Comparison of ENCODE assay signal across 12 cellular contexts in the genomic region with DNA sequence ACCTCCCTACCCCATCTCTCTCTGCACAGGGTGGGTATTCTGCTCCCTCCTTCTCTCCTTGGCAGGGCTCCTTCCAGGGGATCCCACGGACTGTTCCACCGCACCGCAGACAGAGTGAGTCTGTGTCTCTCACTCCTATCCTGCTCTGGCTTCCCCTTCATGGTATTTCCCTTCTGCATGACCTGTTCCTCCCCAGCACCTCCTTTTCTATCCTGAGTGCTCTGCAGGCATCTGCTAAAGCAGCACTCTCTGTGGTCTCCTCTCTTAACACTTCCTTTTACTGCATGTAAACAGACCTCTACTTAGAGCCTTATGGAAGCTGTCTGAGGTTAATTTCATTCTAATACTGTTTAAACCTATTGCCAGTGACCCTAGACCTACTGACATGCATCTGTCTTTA.
DNase-seq lines count a peak whose midpoint lies in the region; ATAC-seq lines count a peak whose summit lies in the region.
"Had no signal": no experiment of that assay in that cellular context is flagged by ENCODE, and none has a peak within 500 bp of the region (broad histone marks: within the 10 kb centered on the region; RNA-seq: fewer than 3 reads in every experiment).

No MANE protein-coding gene starts in this region.

- ATAC-seq in GM18502 (IDR thresholded peaks at IDR 0.05; ENCODE audit: poor library complexity, unreplicated experiment): peak; percentile 78
- ATAC-seq: gastroesophageal sphincter had no signal

- no peaks in the 10 kb centered on the region for H3K36me3 ChIP-seq in H7 (replicated peaks; ENCODE audit: control insufficient read depth, insufficient read depth, low read length)
- H3K36me3 ChIP-seq: colonic mucosa, gastroesophageal sphincter had no signal

- DNase-seq in H7 (peak; percentile 32), UCSD-AML1 (lab: John Stamatoyannopoulos, UW; ENCODE audit: unreplicated experiment) (peak; percentile 38), midbrain (lab: John Stamatoyannopoulos, UW) (peak; percentile 4), SIG-M5 (lab: John Stamatoyannopoulos, UW) (no peak), D341Med (ENCODE audit: low spot score) (no peak), HK-2 (ENCODE audit: unreplicated experiment) (no peak)
- no peak for DNase-seq in stimulated activated naive CD4-positive, alpha-beta T cell treated with Interleukin-2 at 50 U/mL for 16 hours (lab: John Stamatoyannopoulos, UW)
- DNase-seq: activated T-cell treated with anti-CD3 and anti-CD28 coated beads for 4 hours, colonic mucosa, NCI-H446 treated with DMSO at 0.1 percent for 48 hours had no signal

- H3K27me3 ChIP-seq in H7 (ENCODE audit: control insufficient read depth, insufficient read depth, low read length): no peaks in the 10 kb centered on the region
- H3K27me3 ChIP-seq: colonic mucosa, gastroesophageal sphincter had no signal

- H3K4me3 ChIP-seq in H7 (ENCODE audit: insufficient read depth, low read depth, low read length): no peak overlapping the region
- H3K4me3 ChIP-seq: colonic mucosa, gastroesophageal sphincter had no signal

Comparison
In these comparisons a context has a peak if more than half of its experiments do, and no peak if none do; other contexts are left out.
1. DNase-seq: peak in H7 (single experiment), UCSD-AML1 (single experiment) and midbrain (single experiment); none in SIG-M5 (single experiment), D341Med (single experiment), stimulated activated naive CD4-positive, alpha-beta T cell treated with Interleukin-2 at 50 U/mL for 16 hours (single experiment) and HK-2 (single experiment).